In the genomic region with DNA sequence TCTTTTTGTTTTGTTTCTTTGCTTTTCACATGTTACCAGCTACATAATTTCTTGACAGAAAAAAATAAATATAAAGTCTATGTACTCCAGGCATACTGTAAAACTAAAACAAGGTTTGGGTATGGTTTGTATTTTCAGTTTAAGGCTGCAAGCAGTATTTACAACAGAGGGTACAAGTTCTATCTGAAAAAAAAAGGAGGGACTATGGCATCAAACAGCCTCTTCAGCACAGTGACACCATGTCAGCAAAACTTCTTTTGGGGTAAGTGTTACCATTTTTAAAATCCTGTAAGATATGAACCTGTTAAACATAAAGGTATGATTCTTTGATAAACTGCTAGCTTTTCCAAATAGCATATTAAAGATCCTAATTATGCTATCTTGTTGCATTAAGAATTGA, we compare ENCODE assay signal across 1 cellular context.
TF ChIP-seq lines count a peak whose summit lies in the region.

No MANE protein-coding gene starts in this region.

TF ChIP-seq in HepG2, 621 proteins besides CTCF, POLR2A, EP300 and RAD21:
- TF ChIP-seq ZNF605 (CRISPR knock-in tag; IDR thresholded peaks at IDR 0.05) (no peak), ZNF670 (CRISPR knock-in tag; IDR thresholded peaks at IDR 0.05; ENCODE audit: borderline replicate concordance) (0 out of 2 replicates have a peak, but pooled peaks have one; percentile 30)
